22 cellular contexts compared by ENCODE assay signal in genomic region chr4:118910221-118910620, GRCh38. TPM values are rescaled to one million over a fixed set of nuclear protein-coding genes. Genes with fewer than 3 reads are reported as not detected.
DNase-seq lines count a peak whose midpoint lies in the region; ATAC-seq and TF ChIP-seq lines count a peak whose summit lies in the region.
"Had no signal": no experiment of that assay in that cellular context is flagged by ENCODE, and none has a peak within 500 bp of the region (broad histone marks: within the 10 kb centered on the region; RNA-seq: fewer than 3 reads in every experiment).

No MANE protein-coding gene starts in this region.

- no peak overlapping the region for H3K18ac ChIP-seq in IMR-90 (ENCODE audit: low read depth, low read length)

- H2BK5ac ChIP-seq in IMR-90 (ENCODE audit: low read depth, low read length, poor library complexity, severe bottlenecking), result no peak overlapping the region

- H2BK120ac ChIP-seq in IMR-90 (ENCODE audit: low read depth, low read length), result no peak overlapping the region

- TF ChIP-seq CTCF in IMR-90 (conservative IDR thresholded peaks at IDR 0.05; ENCODE audit: low read depth, low read length) (no peak), fibroblast of pulmonary artery (IDR thresholded peaks at IDR 0.05; ENCODE audit: low read length, missing control alignments) (no peak), stomach (IDR thresholded peaks at IDR 0.05) (no peak), GM20000 (IDR thresholded peaks at IDR 0.05; ENCODE audit: extremely low read depth, missing control alignments) (no peak), A673 (conservative IDR thresholded peaks at IDR 0.05; ENCODE audit: low read depth, low read length) (no peak)

- no peak overlapping the region for H3K23ac ChIP-seq in IMR-90 (ENCODE audit: low read depth, low read length)

- no peak for TF ChIP-seq POLR2A in IMR-90 (IDR thresholded peaks at IDR 0.05; ENCODE audit: low read depth, low read length)
- TF ChIP-seq POLR2A in stomach (IDR thresholded peaks at IDR 0.05), result no peak

- H3K36me3 ChIP-seq in IMR-90 (ENCODE audit: control insufficient read depth, insufficient read depth, low read length) (no peaks in the 10 kb centered on the region), stomach (no peaks in the 10 kb centered on the region), H7 (replicated peaks; ENCODE audit: control insufficient read depth, insufficient read depth, low read length) (no peaks in the 10 kb centered on the region), A673 (ENCODE audit: insufficient read depth, low read length, poor library complexity, severe bottlenecking) (no peaks in the 10 kb centered on the region)
- H3K36me3 ChIP-seq: thyroid gland had no signal

- H3K4me3 ChIP-seq in IMR-90 (ENCODE audit: insufficient read depth, low read depth, low read length), result no peak overlapping the region
- H3K4me3 ChIP-seq in fibroblast of pulmonary artery (replicated peaks; ENCODE audit: low read depth, low read length), result no peak overlapping the region
- no peak overlapping the region for H3K4me3 ChIP-seq in stomach
- H3K4me3 ChIP-seq in H7 (ENCODE audit: insufficient read depth, low read depth, low read length), result no peak overlapping the region
- no peak overlapping the region for H3K4me3 ChIP-seq in A673 (ENCODE audit: low read depth, low read length, poor library complexity, severe bottlenecking)
- H3K4me3 ChIP-seq: K562, skin epidermis, thyroid gland had no signal

- 0 out of 2 replicates have a peak overlapping the region, but pooled peaks have one; percentile 1 for H3K4me2 ChIP-seq in IMR-90 (ENCODE audit: low read depth, low read length)

- no peak overlapping the region for H2BK15ac ChIP-seq in IMR-90 (ENCODE audit: low read depth, low read length)

- no peaks in the 10 kb centered on the region; the same call in 1 of the 2 replicates for H3K9me1 ChIP-seq in IMR-90 (ENCODE audit: insufficient read depth, low read length)

- H4K8ac ChIP-seq in IMR-90 (ENCODE audit: low read depth in 2 of 2, low read length in 2 of 2), result no peak overlapping the region

- no peak overlapping the region for H4K91ac ChIP-seq in IMR-90 (ENCODE audit: insufficient read depth, low read depth, low read length)

- no peaks in the 10 kb centered on the region for H3K79me1 ChIP-seq in IMR-90 (ENCODE audit: low read depth in 1 of 2, low read length in 2 of 2)

- H2AK9ac ChIP-seq in IMR-90 (replicated peaks; ENCODE audit: low read depth, low read length, poor library complexity), result no peak overlapping the region

- H3K9ac ChIP-seq in IMR-90 (ENCODE audit: low read depth, low read length), result no peak overlapping the region

- CTCF ChIA-PET in IMR-90 (lab: Yijun Ruan, JAX) (no interaction called here), A673 (lab: Charles Lee) (no interaction called here)

- no peak overlapping the region for H2BK20ac ChIP-seq in IMR-90 (ENCODE audit: low read depth, low read length)

- H3K9me3 ChIP-seq in IMR-90 (ENCODE audit: control insufficient read depth, insufficient read depth, low read length) (no peaks in the 10 kb centered on the region), stomach (no peaks in the 10 kb centered on the region), A673 (ENCODE audit: low read depth, low read length, poor library complexity, severe bottlenecking) (no peaks in the 10 kb centered on the region)
- H3K9me3 ChIP-seq: thyroid gland had no signal

- no peak overlapping the region for H3K4ac ChIP-seq in IMR-90 (ENCODE audit: low read depth, low read length)

- in situ Hi-C loops in IMR-90 (cut with MboI; ENCODE audit: low sequenced_read_pairs), result no loop called here

- H3K27me3 ChIP-seq in IMR-90 (ENCODE audit: control insufficient read depth, insufficient read depth, low read length), result no peaks in the 10 kb centered on the region
- H3K27me3 ChIP-seq in stomach, result no peaks in the 10 kb centered on the region
- H3K27me3 ChIP-seq in H7 (ENCODE audit: control insufficient read depth, insufficient read depth, low read length), result no peaks in the 10 kb centered on the region
- H3K27me3 ChIP-seq in A673 (replicated peaks; ENCODE audit: insufficient read depth, low read depth, low read length, poor library complexity), result no peaks in the 10 kb centered on the region
- H3K27me3 ChIP-seq: thyroid gland had no signal

- no peak for ATAC-seq in IMR-90 (ENCODE audit: low read depth)
- ATAC-seq: activated CD4-positive, alpha-beta T cell treated with anti-CD3 and anti-CD28 coated beads for 36 hours; activated CD8-positive, alpha-beta T cell treated with anti-CD3 and anti-CD28 coated beads, Interleukin-2, amount 10 ng/mL, durations not matched to agents 7 days and 5 days; K562; stimulated activated naive CD8-positive, alpha-beta T cell treated with anti-CD3 and anti-CD28 coated beads, Interleukin-15, Interleukin-2, amounts not matched to agents 100 U/mL and 50 U/mL, for 24 hours had no signal

- H3K27ac ChIP-seq in IMR-90 (ENCODE audit: insufficient read depth, low read length) (no peak overlapping the region), stomach (peak overlapping the region in 4 of 5 donors; percentile 11 to 68 (median 41)), A673 (ENCODE audit: low read depth, low read length, poor library complexity, severe bottlenecking) (no peak overlapping the region)
- H3K27ac ChIP-seq: RWPE1, skin epidermis, thyroid gland had no signal

- intact Hi-C loops in IMR-90 (cut with micrococcal nuclease) (no loop called here), stomach (cut with DNase I; ENCODE audit: low total_unique reads) (no loop called here), A673 (cut with micrococcal nuclease; ENCODE audit: unreplicated experiment) (no loop called here)

- WGBS in IMR-90 (ENCODE audit: extremely low coverage in 2 of 2, insufficient read length in 1 of 2), 2 experiments, result no CpG with 5 or more reads among the region's 3 CpGs
- 35 to 49% (median 43%) methylated on average over 3 of the region's 3 CpGs for WGBS in stomach, 5 donors

- H2AFZ ChIP-seq in IMR-90 (replicated peaks; ENCODE audit: low read length, poor library complexity), result no peak overlapping the region

- peak; percentile 16 for DNase-seq in IMR-90
- peak; percentile 29 for DNase-seq in fibroblast of pulmonary artery (ENCODE audit: low read depth)
- DNase-seq in iris pigment epithelial cell (ENCODE audit: low read depth), result peak; percentile 14
- DNase-seq in stomach, result no peak
- no peak for DNase-seq in H7
- DNase-seq in GM20000 (ENCODE audit: low spot score), result no peak
- no peak for DNase-seq in A673 (ENCODE audit: low spot score)
- DNase-seq in NCI-H146 (lab: John Stamatoyannopoulos, UW), result no peak
- DNase-seq: activated CD4-positive, alpha-beta T cell treated with anti-CD3 and anti-CD28 coated beads for 36 hours; activated CD8-positive, alpha-beta T cell treated with anti-CD3 and anti-CD28 coated beads, Interleukin-2, amount 10 ng/mL, durations not matched to agents 7 days and 5 days; activated T-cell treated with anti-CD3 and anti-CD28 coated beads for 4 hours; HCEC 1CT; head of caudate nucleus; NCI-H2081 treated with DMSO at 0.1 percent for 48 hours; NCI-H446 treated with DMSO at 0.1 percent for 48 hours; nucleus accumbens; stimulated activated naive CD8-positive, alpha-beta T cell treated with anti-CD3 and anti-CD28 coated beads, Interleukin-15, Interleukin-2, amounts not matched to agents 100 U/mL and 50 U/mL, for 24 hours; thyroid gland had no signal

- H3K4me1 ChIP-seq in IMR-90 (ENCODE audit: control insufficient read depth, insufficient read depth, low read length), result peaks cover 2% of the 10 kb centered on the region
- H3K4me1 ChIP-seq in stomach, result peaks cover 0 to 30% (median 12%) of the 10 kb centered on the region in 4 donors
- H3K4me1 ChIP-seq in A673 (ENCODE audit: insufficient read depth, low read length, poor library complexity, severe bottlenecking), result no peaks in the 10 kb centered on the region
- H3K4me1 ChIP-seq: thyroid gland had no signal

- H3K56ac ChIP-seq in IMR-90 (ENCODE audit: extremely low read depth, insufficient read depth, low read length), result no peak overlapping the region

- BruUV-seq in IMR-90 (replicated peaks; lab: Mats Ljungman, UMichigan) (no TSS peak), A673 (replicated peaks; lab: Mats Ljungman, UMichigan) (no TSS peak)

- no peak overlapping the region for H4K5ac ChIP-seq in IMR-90 (ENCODE audit: low read depth, low read length)

- no peak for TF ChIP-seq RAD21 in IMR-90 (IDR thresholded peaks at IDR 0.05; ENCODE audit: low read length)

- H2AK5ac ChIP-seq in IMR-90 (ENCODE audit: low read depth, low read length), result no peak overlapping the region

- POLR2A ChIA-PET in IMR-90 (lab: Charles Lee; ENCODE audit: unreplicated experiment), result no interaction called here
- POLR2A ChIA-PET in A673 (lab: Charles Lee; ENCODE audit: low non-redundant PET), result no interaction called here

- dilution Hi-C loops in IMR-90 (cut with HindIII; ENCODE audit: low sequenced_read_pairs, unreplicated experiment), result no loop called here

- no peaks in the 10 kb centered on the region for H4K20me1 ChIP-seq in IMR-90 (ENCODE audit: insufficient read depth, low read length)

- H3K14ac ChIP-seq in IMR-90 (replicated peaks; ENCODE audit: low read depth, low read length), result no peak overlapping the region

- no peak for TF ChIP-seq EP300 in stomach (IDR thresholded peaks at IDR 0.05)

TF ChIP-seq in IMR-90, 13 proteins besides CTCF, POLR2A, EP300 and RAD21:
- TF ChIP-seq MAFK (IDR thresholded peaks at IDR 0.05; ENCODE audit: low read depth, low read length) (no peak), CEBPB (IDR thresholded peaks at IDR 0.05; ENCODE audit: low read depth, low read length) (0 out of 2 replicates have a peak, but pooled peaks have one; percentile 3)

RNA-seq across cellular contexts. Expression of gene SYNPO2, which starts 21.6 kb away (rescaled TPM):
- 1.7 and 1.8 TPM in 2 replicates for total RNA-seq in IMR-90 (2012; rRNA removed)
- 0.89 and 0.99 TPM in 2 replicates for polyA plus RNA-seq in IMR-90 (2012; rRNA removed)
- polyA plus RNA-seq in IMR-90 (2012; cell fraction: cytosol; rRNA removed), result 0.35 and 0.53 TPM in 2 replicates
- polyA plus RNA-seq in IMR-90 (2012; cell fraction: nucleus; rRNA removed; ENCODE audit: low replicate concordance), result 0.58 and 1.6 TPM in 2 replicates
- 100 to 1,000 TPM; 114 to 644 (median 427) TPM for total RNA-seq in stomach
- polyA plus RNA-seq in stomach, result 10 to 100 TPM; 24.8 to 83.4 (median 34.5) TPM
- 0.38 and 0.41 TPM in 2 replicates for total RNA-seq in H7 (2014; rRNA removed; shearing (Covaris generic))
- total RNA-seq in A673 (2021), result 0.20 and 0.26 TPM in 2 replicates
- total RNA-seq: HT-29 had no signal

Comparison
In these comparisons a context has a peak if more than half of its experiments do, and no peak if none do; other contexts are left out.
1. DNase-seq: peak in IMR-90 (single experiment), fibroblast of pulmonary artery (single experiment) and iris pigment epithelial cell (single experiment); none in stomach (single experiment), H7 (single experiment), GM20000 (single experiment), A673 (single experiment) and NCI-H146 (single experiment).
2. H3K27ac ChIP-seq: peak in stomach (4 of 5); none in IMR-90 (single experiment) and A673 (single experiment).
3. RNA of gene SYNPO2, which starts 21.6 kb away (total RNA-seq): 114 to 644 TPM in stomach; 1.7 to 1.8 TPM in IMR-90, 0.38 to 0.41 TPM in H7 and 0.20 to 0.26 TPM in A673; every median in the first group is over 10 times any median in the second.